ENCODE assay signal across 8 cellular contexts in genomic region chr5:122091942-122092600, GRCh38. TPM values are rescaled to one million over a fixed set of nuclear protein-coding genes. Genes with fewer than 3 reads are reported as not detected.
DNase-seq lines count a peak whose midpoint lies in the region; ATAC-seq and TF ChIP-seq lines count a peak whose summit lies in the region.

No MANE protein-coding gene starts in this region.

- H3K27ac ChIP-seq in left ventricle myocardium inferior (replicated peaks) (no peak overlapping the region), right atrium auricular region (no peak overlapping the region)

- H3K36me3 ChIP-seq in left ventricle myocardium inferior: no peaks in the 10 kb centered on the region
- H3K36me3 ChIP-seq in right atrium auricular region: no peaks in the 10 kb centered on the region

- no peaks in the 10 kb centered on the region for H3K4me1 ChIP-seq in left ventricle myocardium inferior
- H3K4me1 ChIP-seq in right atrium auricular region: no peaks in the 10 kb centered on the region

- H3K9me3 ChIP-seq in left ventricle myocardium inferior (replicated peaks) (no peaks in the 10 kb centered on the region), right atrium auricular region (no peaks in the 10 kb centered on the region)

- TF ChIP-seq CTCF in left ventricle myocardium inferior (IDR thresholded peaks at IDR 0.05; ENCODE audit: borderline replicate concordance): peak; percentile 55
- TF ChIP-seq CTCF in right atrium auricular region (IDR thresholded peaks at IDR 0.05): peak in 1 of 2 donors; percentile 51

- intact Hi-C loops in left ventricle myocardium inferior (cut with micrococcal nuclease): no loop called here

- DNase-seq in left ventricle myocardium inferior (no peak), right atrium auricular region (ENCODE audit: low spot score) (no peak), iPS-NIHi7 (ENCODE audit: extremely low spot score) (peak; percentile 43), NCI-H2081 treated with DMSO at 0.1 percent for 48 hours (lab: John Stamatoyannopoulos, UW) (no peak), GDM1 (lab: John Stamatoyannopoulos, UW) (no peak), NCI-H128 (lab: John Stamatoyannopoulos, UW; ENCODE audit: unreplicated experiment) (no peak)
- no peak for DNase-seq in stimulated activated CD4-positive, alpha-beta T cell treated with anti-CD3 and anti-CD28 coated beads, Interleukin-4, amount 100 ng/mL, for 1 hour

- ATAC-seq in SK-N-SH treated with all-trans-retinoic acid at 6 μM for 48 hours: peak; percentile 58

- H3K4me3 ChIP-seq in left ventricle myocardium inferior: no peak overlapping the region
- H3K4me3 ChIP-seq in right atrium auricular region: no peak overlapping the region

- H3K27me3 ChIP-seq in left ventricle myocardium inferior (ENCODE audit: low read depth) (peaks cover 10% of the 10 kb centered on the region), right atrium auricular region (no peaks in the 10 kb centered on the region)

TF ChIP-seq in SK-N-SH treated with all-trans-retinoic acid at 6 μM for 48 hours, 23 proteins besides CTCF, POLR2A, EP300 and RAD21:
- TF ChIP-seq ARNTL (CRISPR knock-in tag; IDR thresholded peaks at IDR 0.05; ENCODE audit: borderline replicate concordance, low read depth): no peak

RNA-seq across cellular contexts. Expression of gene LOX, which starts 14.0 kb away (rescaled TPM):
- total RNA-seq in left ventricle myocardium inferior (4.4 TPM), right atrium auricular region (10 to 100 TPM; 10.1 to 11.6 TPM)

RNA-seq across cellular contexts. Expression of gene ZNF474, which starts 37.3 kb away (rescaled TPM):
- total RNA-seq in left ventricle myocardium inferior (not detected), right atrium auricular region (not detected)
